In the genomic region with DNA sequence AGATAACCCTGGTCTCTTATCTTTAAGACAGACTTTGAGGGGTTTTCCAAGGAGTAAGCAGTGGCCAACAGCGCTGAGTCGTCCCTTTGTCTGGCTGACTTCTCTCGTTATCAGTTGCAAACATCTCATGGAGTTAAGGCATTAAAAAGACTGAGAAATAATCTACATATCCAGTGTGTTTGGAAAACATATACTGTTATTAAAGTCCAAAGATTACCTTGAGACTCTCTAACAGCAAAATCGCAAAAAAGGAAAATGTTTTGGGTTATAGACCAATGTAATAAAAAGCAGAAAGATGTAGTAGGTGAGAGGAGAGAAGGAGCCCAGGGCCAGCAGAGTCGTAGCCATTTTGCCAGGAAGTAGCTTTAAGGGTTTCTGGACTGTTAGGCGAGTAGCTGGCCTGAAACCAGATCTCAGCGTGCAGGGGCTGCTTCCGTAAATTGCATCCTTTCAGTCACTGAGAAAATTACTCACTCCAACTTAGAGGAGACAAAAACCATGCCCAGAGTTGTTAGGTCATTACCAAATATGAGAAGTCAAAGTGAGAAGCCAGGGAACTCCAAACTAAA, we compare ENCODE assay signal across 1 cellular context.
TF ChIP-seq lines count a peak whose summit lies in the region.

No MANE protein-coding gene starts in this region.

TF ChIP-seq in endothelial cell of umbilical vein, 7 proteins besides CTCF, POLR2A, EP300 and RAD21:
- TF ChIP-seq EZH2 (IDR thresholded peaks at IDR 0.05; ENCODE audit: borderline replicate concordance, low read depth, low read length, severe bottlenecking) (no peak), GATA2 (IDR thresholded peaks at IDR 0.05; ENCODE audit: insufficient read depth, insufficient read length, low read depth, low read length) (peak; percentile 72), MYC (IDR thresholded peaks at IDR 0.05; ENCODE audit: low read depth, low read length) (no peak), FOS (IDR thresholded peaks at IDR 0.05; ENCODE audit: borderline replicate concordance, insufficient read depth, low read length) (no peak)
- TF ChIP-seq, protein P1, sequence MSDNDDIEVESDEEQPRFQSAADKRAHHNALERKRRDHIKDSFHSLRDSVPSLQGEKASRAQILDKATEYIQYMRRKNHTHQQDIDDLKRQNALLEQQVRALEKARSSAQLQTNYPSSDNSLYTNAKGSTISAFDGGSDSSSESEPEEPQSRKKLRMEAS (IDR thresholded peaks at IDR 0.05; ENCODE audit: insufficient read depth, insufficient read length) = no peak
